In genomic region chr10:133150226-133150625, GRCh38 we compare ENCODE assay signal across 24 cellular contexts. TPM values are rescaled to one million over a fixed set of nuclear protein-coding genes. Genes with fewer than 3 reads are reported as not detected.
DNase-seq lines count a peak whose midpoint lies in the region; ATAC-seq, FAIRE-seq and TF ChIP-seq lines count a peak whose summit lies in the region.
"Had no signal": no experiment of that assay in that cellular context is flagged by ENCODE, and none has a peak within 500 bp of the region (broad histone marks: within the 10 kb centered on the region; RNA-seq: fewer than 3 reads in every experiment).

No MANE protein-coding gene starts in this region.

- no peak for DNase-seq in K562 (ENCODE audit: extremely low read depth in 1 of 4, low spot score in 3 of 4)
- no peak for DNase-seq in activated T-cell treated with anti-CD3 and anti-CD28 coated beads for 4 hours
- DNase-seq in osteoblast (ENCODE audit: insufficient read length, low spot score, missing footprints): no peak
- DNase-seq in CD4-positive, alpha-beta memory T cell: no peak
- DNase-seq: 8988T; ACHN; BE2C; C1 segment of cervical spinal cord; Calu3; CD4-positive, CD25-positive, alpha-beta regulatory T cell; CD8-positive, alpha-beta T cell; DMS79 treated with DMSO at 0.1 percent for 48 hours; GF-D8 had no signal

- CTCF ChIA-PET in K562 (lab: Yijun Ruan, JAX; ENCODE audit: low intra/inter-chr PET ratio): no interaction called here
- CTCF ChIA-PET in CD4-positive, alpha-beta memory T cell (lab: Charles Lee; ENCODE audit: partially characterized antibody): no interaction called here

- no peak for FAIRE-seq in K562 (lab: Jason Lieb, UNC)
- FAIRE-seq: A204.1, D721Med, G401.6, GM12891 had no signal

- H4K20me1 ChIP-seq in K562 (replicated peaks; ENCODE audit: control insufficient read depth, insufficient read depth, low read length) (no peaks in the 10 kb centered on the region; the same call in 1 of the 2 replicates), osteoblast (ENCODE audit: insufficient read depth, low read length) (no peaks in the 10 kb centered on the region)
- H4K20me1 ChIP-seq: BLaER1 had no signal

- H3K4me3 ChIP-seq in HUES48 (ENCODE audit: low read depth, low read length) (no peak overlapping the region), HUES64 (ENCODE audit: low read length) (no peak overlapping the region), K562 (no peak overlapping the region), iPS-20b (ENCODE audit: low read length) (no peak overlapping the region), osteoblast (ENCODE audit: insufficient read depth, low read length) (no peak overlapping the region)
- H3K4me3 ChIP-seq in CD4-positive, alpha-beta memory T cell (ENCODE audit: low read length in 2 of 2): no peak overlapping the region
- H3K4me3 ChIP-seq: BLaER1 had no signal

- no peak overlapping the region for H3K4me3 Mint-ChIP-seq in CD4-positive, alpha-beta memory T cell
- H3K4me3 Mint-ChIP-seq: CD4-positive, CD25-positive, alpha-beta regulatory T cell; CD8-positive, alpha-beta T cell had no signal

- H3K79me2 ChIP-seq in K562 (ENCODE audit: control insufficient read depth, insufficient read depth, low read length) (no peaks in the 10 kb centered on the region), osteoblast (ENCODE audit: insufficient read depth, low read length) (no peaks in the 10 kb centered on the region)

- TF ChIP-seq RAD21 in K562 (CRISPR knock-in tag; conservative IDR thresholded peaks at IDR 0.05 in 1 of 2, IDR thresholded peaks at IDR 0.05 in 1 of 2): no peak

- H3K27ac Mint-ChIP-seq in CD4-positive, alpha-beta memory T cell: no peak overlapping the region
- H3K27ac Mint-ChIP-seq: CD14-positive monocyte; CD4-positive, CD25-positive, alpha-beta regulatory T cell; CD8-positive, alpha-beta T cell had no signal

- no peak for TF ChIP-seq EP300 in K562 (IDR thresholded peaks at IDR 0.05; ENCODE audit: low read length)

- TF ChIP-seq CTCF in K562 (IDR thresholded peaks at IDR 0.05 in 2 of 3, conservative IDR thresholded peaks at IDR 0.05 in 1 of 3; ENCODE audit: insufficient read depth in 2 of 3, low read depth in 1 of 3, low read length in 3 of 3) (no peak), osteoblast (IDR thresholded peaks at IDR 0.05; ENCODE audit: extremely low read depth, low read depth, low read length) (no peak)

- H3K4me2 ChIP-seq in K562 (ENCODE audit: insufficient read depth, low read length) (no peak overlapping the region), osteoblast (ENCODE audit: insufficient read depth, low read length) (no peak overlapping the region)
- H3K4me2 ChIP-seq: BLaER1 had no signal

- H3K4me1 ChIP-seq in HUES48 (ENCODE audit: control insufficient read depth, insufficient read depth, low read length) (peaks cover 19% of the 10 kb centered on the region), HUES64 (ENCODE audit: insufficient read depth, low read length) (peaks cover 35% of the 10 kb centered on the region), K562 (replicated peaks in 1 of 2; ENCODE audit: control insufficient read depth in 2 of 2, insufficient read depth in 2 of 2, low read length in 2 of 2) (no peaks in the 10 kb centered on the region; a peak in 1 of 5 replicates), iPS-20b (ENCODE audit: insufficient read depth, low read length) (peaks cover 17% of the 10 kb centered on the region), osteoblast (ENCODE audit: insufficient read depth, low read length) (no peaks in the 10 kb centered on the region)
- no peaks in the 10 kb centered on the region for H3K4me1 ChIP-seq in CD4-positive, alpha-beta memory T cell (ENCODE audit: insufficient read depth, low read length)
- H3K4me1 ChIP-seq: BE2C, BLaER1 had no signal

- POLR2A ChIA-PET in K562 (lab: Yijun Ruan, JAX): no interaction called here
- POLR2A ChIA-PET in CD4-positive, alpha-beta memory T cell (lab: Charles Lee; ENCODE audit: partially characterized antibody): no interaction called here

- no peaks in the 10 kb centered on the region for H3K9me1 ChIP-seq in K562 (ENCODE audit: control insufficient read depth, insufficient read depth, low read length)

- no TSS peak for BruUV-seq in K562 (replicated peaks; lab: Mats Ljungman, UMichigan)

- ATAC-seq in K562: no peak
- no peak for ATAC-seq in GM18870 (IDR thresholded peaks at IDR 0.05; ENCODE audit: unreplicated experiment)
- ATAC-seq: CD8-positive, alpha-beta T cell had no signal

- peaks cover 0 to 22% (median 11%) of the 10 kb centered on the region in 8 donors for H3K9me3 Mint-ChIP-seq in CD4-positive, alpha-beta memory T cell

- H3K36me3 ChIP-seq in HUES48 (ENCODE audit: control insufficient read depth, insufficient read depth, low read length) (no peaks in the 10 kb centered on the region), HUES64 (ENCODE audit: insufficient read depth, low read length) (no peaks in the 10 kb centered on the region), K562 (ENCODE audit: control insufficient read depth, insufficient read depth, low read length) (no peaks in the 10 kb centered on the region), iPS-20b (ENCODE audit: insufficient read depth, low read depth, low read length) (no peaks in the 10 kb centered on the region), osteoblast (ENCODE audit: insufficient read depth, low read length) (no peaks in the 10 kb centered on the region)
- no peaks in the 10 kb centered on the region for H3K36me3 ChIP-seq in CD4-positive, alpha-beta memory T cell (ENCODE audit: insufficient read depth, low read length)
- H3K36me3 ChIP-seq: BE2C, BLaER1 had no signal

- H3K9me3 ChIP-seq in HUES48 (ENCODE audit: control insufficient read depth, insufficient read depth, low read length): no peaks in the 10 kb centered on the region
- peaks cover 21% of the 10 kb centered on the region for H3K9me3 ChIP-seq in HUES64 (ENCODE audit: insufficient read depth, low read depth, low read length)
- H3K9me3 ChIP-seq in K562 (replicated peaks; ENCODE audit: control insufficient read depth, insufficient read depth, low read depth, low read length): no peaks in the 10 kb centered on the region
- H3K9me3 ChIP-seq in iPS-20b (ENCODE audit: insufficient read depth, low read depth, low read length): peaks cover 12% of the 10 kb centered on the region
- H3K9me3 ChIP-seq in osteoblast (ENCODE audit: low read depth, low read length): no peaks in the 10 kb centered on the region
- H3K9me3 ChIP-seq in CD4-positive, alpha-beta memory T cell (ENCODE audit: control insufficient read depth in 1 of 2, low read length in 2 of 2): no peaks in the 10 kb centered on the region
- H3K9me3 ChIP-seq: BE2C had no signal

- intact Hi-C loops in K562 (cut with micrococcal nuclease): no loop called here
- intact Hi-C loops in CD4-positive, alpha-beta memory T cell (cut with micrococcal nuclease): no loop called here

- H3K9ac ChIP-seq in HUES48 (ENCODE audit: low read depth, low read length) (no peak overlapping the region), HUES64 (ENCODE audit: low read depth, low read length) (no peak overlapping the region; the same call in 1 of the 2 replicates), K562 (ENCODE audit: insufficient read depth in 1 of 2, low read depth in 2 of 2, low read length in 2 of 2) (no peak overlapping the region), iPS-20b (ENCODE audit: low read depth, low read length) (peak overlapping the region; percentile 77; the same call in 1 of the 2 replicates)
- H3K9ac ChIP-seq: BLaER1 had no signal

- H2AFZ ChIP-seq in K562 (ENCODE audit: low read depth, low read length) (no peak overlapping the region), osteoblast (ENCODE audit: low read length) (no peak overlapping the region)

- in situ Hi-C loops in K562 (cut with MboI): no loop called here

- H3K36me3 Mint-ChIP-seq in CD4-positive, alpha-beta memory T cell: no peaks in the 10 kb centered on the region
- H3K36me3 Mint-ChIP-seq: CD14-positive monocyte; CD4-positive, CD25-positive, alpha-beta regulatory T cell; CD8-positive, alpha-beta T cell had no signal

- H3K27me3 Mint-ChIP-seq in CD4-positive, alpha-beta memory T cell: peaks cover 26 to 37% of the 10 kb centered on the region in 2 donors

- WGBS in HUES64: 95% methylated on average over 8 of the region's 8 CpGs
- WGBS in K562 (ENCODE audit: insufficient coverage, low coverage, missing lambda C conversion rate): 0% methylated on average over 8 of the region's 8 CpGs

- H3K27me3 ChIP-seq in HUES48 (ENCODE audit: control insufficient read depth, insufficient read depth, low read length) (no peaks in the 10 kb centered on the region), HUES64 (ENCODE audit: insufficient read depth, low read length) (no peaks in the 10 kb centered on the region), K562 (ENCODE audit: control insufficient read depth in 2 of 2, insufficient read depth in 2 of 2, low read length in 2 of 2) (peaks cover 8 to 19% of the 10 kb centered on the region in 2 experiments; a peak in 3 of 5 replicates), iPS-20b (ENCODE audit: insufficient read depth, low read length) (no peaks in the 10 kb centered on the region), osteoblast (ENCODE audit: insufficient read depth, low read length) (peaks cover 9% of the 10 kb centered on the region)
- H3K27me3 ChIP-seq in CD4-positive, alpha-beta memory T cell (ENCODE audit: insufficient read depth, low read length): no peaks in the 10 kb centered on the region
- H3K27me3 ChIP-seq: BE2C, BLaER1 had no signal

- TF ChIP-seq POLR2A in K562 (conservative IDR thresholded peaks at IDR 0.05): no peak

- H3K4me1 Mint-ChIP-seq in CD4-positive, alpha-beta memory T cell: no peaks in the 10 kb centered on the region
- H3K4me1 Mint-ChIP-seq: CD14-positive monocyte; CD4-positive, CD25-positive, alpha-beta regulatory T cell had no signal

- H3K27ac ChIP-seq in HUES48 (ENCODE audit: low read depth, low read length) (peak overlapping the region; percentile 99), HUES64 (ENCODE audit: low read depth, low read length) (peak overlapping the region; percentile 99; the same call in 1 of the 2 replicates), K562 (ENCODE audit: extremely low read depth, low read depth, low read length) (no peak overlapping the region), iPS-20b (ENCODE audit: low read length) (peak overlapping the region; percentile 53), osteoblast (ENCODE audit: low read depth, low read length) (no peak overlapping the region)
- H3K27ac ChIP-seq in CD4-positive, alpha-beta memory T cell (ENCODE audit: low read depth, low read length): no peak overlapping the region
- H3K27ac ChIP-seq: BLaER1 had no signal

RNA-seq across cellular contexts. Expression of gene KNDC1, which starts 9.8 kb away (rescaled TPM):
- 5.4 TPM for polyA plus RNA-seq in HUES64 (2013, experiment 1 of 2)
- 6.3 TPM for polyA plus RNA-seq in HUES64 (2013, experiment 2 of 2)
- 0.86 TPM in 1 of 2 replicates, not detected in the other for total RNA-seq in K562 (2011; cell fraction: chromatin; rRNA removed; ENCODE audit: low replicate concordance)
- 1.5 and 1.8 TPM in 2 replicates for total RNA-seq in K562 (2011; cell fraction: nucleolus; rRNA removed)
- total RNA-seq in K562 (2011; cell fraction: nucleoplasm; rRNA removed): 2.1 TPM in 1 of 2 replicates, not detected in the other
- total RNA-seq in K562 (2014; rRNA removed): under 0.01 TPM in 1 of 2 replicates, not detected in the other
- not detected in 2 replicates for total RNA-seq in K562 (2014; rRNA removed; fragmentation: Illumina TruSeq; extraction: Trizol)
- total RNA-seq in K562 (2015; rRNA removed; fragmentation: Illumina TruSeq; extraction: Trizol): not detected in 2 replicates
- 0.11 TPM in 1 of 2 replicates, not detected in the other for total RNA-seq in K562 (2021)
- 0.20 and 0.26 TPM in 2 replicates for polyA plus RNA-seq in K562 (2011; rRNA removed)
- 0.04 and 0.18 TPM in 2 replicates for polyA plus RNA-seq in K562 (2011; cell fraction: cytosol; rRNA removed)
- 0.52 and 2.3 TPM in 2 replicates for polyA plus RNA-seq in K562 (2011; cell fraction: nucleus; rRNA removed)
- polyA plus RNA-seq in K562 (2012): 0.07 and 1.1 TPM in 2 replicates
- not detected in 2 replicates for polyA plus RNA-seq in K562 (2014; fragmentation: Illumina TruSeq; extraction: Trizol)
- polyA plus RNA-seq in K562 (2014; fragmentation: Nextera tagmentation; extraction: Ambion mirVana): not detected
- polyA plus RNA-seq in K562 (2014; rRNA removed): 0.07 TPM in 1 of 2 replicates, not detected in the other
- not detected in 2 replicates for polyA minus RNA-seq in K562 (2011; rRNA and poly(A)+ RNA removed)
- polyA minus RNA-seq in K562 (2011; cell fraction: cytosol; rRNA and poly(A)+ RNA removed): not detected in 2 replicates
- 0.11 and 0.27 TPM in 2 replicates for polyA minus RNA-seq in K562 (2011; cell fraction: nucleus; rRNA and poly(A)+ RNA removed)
- under 0.01 TPM in 1 of 2 replicates, not detected in the other for total RNA-seq in osteoblast
- total RNA-seq in CD4-positive, alpha-beta memory T cell: 1 to 10 TPM in 1 of 2 experiments, under 1 TPM in 1; 0.87 to 1.4 TPM
- polyA plus RNA-seq in CD4-positive, alpha-beta memory T cell: under 1 TPM in 1 of 2 donors, not detected in 1; 0.09 TPM
- total RNA-seq: A673; CD8-positive, alpha-beta T cell had no signal
- polyA plus RNA-seq: CD4-positive, CD25-positive, alpha-beta regulatory T cell had no signal

Comparison
In these comparisons a context has a peak if more than half of its experiments do, and no peak if none do; other contexts are left out.
1. H3K27ac ChIP-seq: peak in HUES48 (single experiment), HUES64 (single experiment) and iPS-20b (single experiment); none in K562 (single experiment), osteoblast (single experiment) and CD4-positive, alpha-beta memory T cell (single experiment).